In the genomic region with DNA sequence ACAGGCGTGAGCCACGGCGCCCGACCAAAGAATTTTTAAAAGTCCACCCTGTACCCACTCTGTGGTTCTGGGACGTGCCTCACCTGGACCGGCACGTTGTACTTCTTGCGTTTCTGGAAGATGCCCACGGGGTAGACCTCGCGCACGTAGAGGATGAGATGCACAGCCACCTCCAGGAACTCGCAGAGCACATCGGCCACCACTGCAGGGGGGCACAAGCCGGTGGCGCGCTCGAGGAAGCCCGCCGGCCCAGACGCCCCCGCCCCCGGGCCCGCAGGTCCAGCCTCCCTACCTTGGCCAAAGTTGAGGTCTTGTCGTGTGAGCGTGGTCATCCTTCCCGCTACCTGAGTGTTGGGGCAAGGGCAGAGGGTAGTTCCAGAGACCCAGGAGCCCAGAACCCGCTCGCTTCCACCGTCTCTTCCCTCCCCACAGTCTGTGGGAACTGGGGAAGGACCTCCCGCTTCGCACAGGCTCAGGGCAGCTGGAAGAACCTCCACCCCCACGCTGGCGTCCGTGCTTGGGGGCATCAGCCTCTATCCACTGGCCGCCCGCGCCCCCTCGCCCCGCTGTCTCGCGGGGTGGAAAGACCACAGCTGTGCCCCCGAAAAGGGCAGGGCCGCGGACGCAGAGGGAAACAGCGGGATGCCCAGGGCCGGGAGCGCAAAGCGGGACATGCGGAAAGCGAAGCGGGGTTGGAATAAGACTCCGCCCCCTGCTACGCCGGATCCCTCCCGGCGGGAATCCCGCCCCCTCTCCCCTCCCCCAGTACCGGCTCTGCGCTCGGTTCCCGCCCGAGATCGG, we compare ENCODE assay signal across 8 cellular contexts. TPM values are rescaled to one million over a fixed set of nuclear protein-coding genes. Genes with fewer than 3 reads are reported as not detected.
DNase-seq lines count a peak whose midpoint lies in the region; ATAC-seq lines count a peak whose summit lies in the region.

No MANE protein-coding gene starts in this region.

- H3K36me3 Mint-ChIP-seq in activated CD8-positive, alpha-beta memory T cell treated with anti-CD3 and anti-CD28 coated beads, Interleukin-2, amount 10 ng/mL, durations not matched to agents 7 days and 5 days = peaks cover 6% of the 10 kb centered on the region

- peak overlapping the region; percentile 96 for H3K18ac ChIP-seq in neuronal stem cell (ENCODE audit: low read length)

- peak overlapping the region; percentile 97 for H3K23ac ChIP-seq in neuronal stem cell (ENCODE audit: low read depth, low read length, poor library complexity)

- peak overlapping the region; percentile 60 for H2BK15ac ChIP-seq in neuronal stem cell (ENCODE audit: low read length)

- no peaks in the 10 kb centered on the region for H3K9me3 ChIP-seq in neuronal stem cell (replicated peaks in 1 of 2; ENCODE audit: control insufficient read depth in 2 of 2, insufficient read depth in 1 of 2, low read depth in 1 of 2, low read length in 2 of 2)

- peak overlapping the region; percentile 86 for H2AFZ ChIP-seq in neuronal stem cell (ENCODE audit: low read length)

- H3K14ac ChIP-seq in neuronal stem cell (ENCODE audit: low read length) = peak overlapping the region; percentile 65

- peaks cover 18% of the 10 kb centered on the region for H3K27me3 Mint-ChIP-seq in activated CD8-positive, alpha-beta memory T cell treated with anti-CD3 and anti-CD28 coated beads, Interleukin-2, amount 10 ng/mL, durations not matched to agents 7 days and 5 days

- peak overlapping the region; percentile 95 for H3K9ac ChIP-seq in neuronal stem cell (ENCODE audit: low read depth, low read length, poor library complexity)

- no peak overlapping the region for H2BK120ac ChIP-seq in neuronal stem cell (ENCODE audit: low read depth, low read length)

- CTCF ChIA-PET in activated CD8-positive, alpha-beta memory T cell treated with anti-CD3 and anti-CD28 coated beads, Interleukin-2, amount 10 ng/mL, durations not matched to agents 7 days and 5 days (lab: Charles Lee) = interaction anchor here (0.9 to 4.1 kb wide), 6 partner anchors 12 to 39 kb away, joined by 3 to 31 read pairs (median 8); a partner anchor contains a TSS

- peak overlapping the region; percentile 43 for H4K91ac ChIP-seq in neuronal stem cell (ENCODE audit: low read depth, low read length, poor library complexity)

- H2AK5ac ChIP-seq in neuronal stem cell (ENCODE audit: low read depth, low read length) = peak overlapping the region; percentile 74

- ATAC-seq in activated CD8-positive, alpha-beta memory T cell treated with anti-CD3 and anti-CD28 coated beads, Interleukin-2, amount 10 ng/mL, durations not matched to agents 7 days and 5 days = peak; percentile 13
- peak; percentile 32 for ATAC-seq in HG02938 (IDR thresholded peaks at IDR 0.05; ENCODE audit: unreplicated experiment)
- peak; percentile 31 for ATAC-seq in esophagus mucosa

- peak overlapping the region; percentile 58 for H3K4ac ChIP-seq in neuronal stem cell (ENCODE audit: low read length)

- H2BK12ac ChIP-seq in neuronal stem cell (ENCODE audit: low read length) = no peak overlapping the region

- H3K4me3 Mint-ChIP-seq in activated CD8-positive, alpha-beta memory T cell treated with anti-CD3 and anti-CD28 coated beads, Interleukin-2, amount 10 ng/mL, durations not matched to agents 7 days and 5 days = peak overlapping the region; percentile 86

- H3K4me3 ChIP-seq in neuronal stem cell (ENCODE audit: low read length in 2 of 2) = peak overlapping the region; percentile 96 to 97

- peaks cover 22% of the 10 kb centered on the region for H3K4me1 Mint-ChIP-seq in activated CD8-positive, alpha-beta memory T cell treated with anti-CD3 and anti-CD28 coated beads, Interleukin-2, amount 10 ng/mL, durations not matched to agents 7 days and 5 days

- H4K8ac ChIP-seq in neuronal stem cell (ENCODE audit: low read depth, low read length) = peak overlapping the region; percentile 31

- peaks cover 6% of the 10 kb centered on the region for H3K79me1 ChIP-seq in neuronal stem cell (ENCODE audit: low read depth, low read length)

- H3K4me1 ChIP-seq in neuronal stem cell (ENCODE audit: control insufficient read depth in 2 of 2, insufficient read depth in 1 of 2, low read depth in 1 of 2, low read length in 2 of 2) = peaks cover 10 to 15% of the 10 kb centered on the region in 2 donors

- H3K9me3 Mint-ChIP-seq in activated CD8-positive, alpha-beta memory T cell treated with anti-CD3 and anti-CD28 coated beads, Interleukin-2, amount 10 ng/mL, durations not matched to agents 7 days and 5 days (ENCODE audit: low read depth) = no peaks in the 10 kb centered on the region

- no CpG with 5 or more reads among the region's 65 CpGs for WGBS in neuronal stem cell (ENCODE audit: extremely low coverage in 2 of 2, insufficient read length in 2 of 2, insufficient replicate concordance in 1 of 2), 2 donors

- peak overlapping the region; percentile 97 for H3K4me2 ChIP-seq in neuronal stem cell (ENCODE audit: insufficient read depth, low read length, poor library complexity, severe bottlenecking)

- DNase-seq in activated CD8-positive, alpha-beta memory T cell treated with anti-CD3 and anti-CD28 coated beads, Interleukin-2, amount 10 ng/mL, durations not matched to agents 7 days and 5 days = no peak
- no peak for DNase-seq in activated CD8-positive, alpha-beta memory T cell treated with anti-CD3 and anti-CD28 coated beads for 24 hours
- DNase-seq in SK-N-DZ (ENCODE audit: low spot score) = peak; percentile 30
- DNase-seq in neuronal stem cell (ENCODE audit: low spot score) = no peak
- no peak for DNase-seq in amniotic stem cell (lab: John Stamatoyannopoulos, UW)
- DNase-seq in AML-193 (lab: John Stamatoyannopoulos, UW) = no peak

- no peaks in the 10 kb centered on the region for H3K27me3 ChIP-seq in neuronal stem cell (ENCODE audit: control insufficient read depth in 3 of 3, insufficient read depth in 3 of 3, low read depth in 1 of 3, low read length in 3 of 3)

- H3K36me3 ChIP-seq in neuronal stem cell (replicated peaks in 1 of 2; ENCODE audit: control insufficient read depth in 2 of 2, insufficient read depth in 2 of 2, low read length in 2 of 2) = peaks cover 18 to 47% of the 10 kb centered on the region in 2 donors

- H3K27ac ChIP-seq in neuronal stem cell (replicated peaks; ENCODE audit: low read length) = peak overlapping the region; percentile 68

- H2BK5ac ChIP-seq in neuronal stem cell (ENCODE audit: low read length) = peak overlapping the region; percentile 68

- peak overlapping the region; percentile 77 for H3K27ac Mint-ChIP-seq in activated CD8-positive, alpha-beta memory T cell treated with anti-CD3 and anti-CD28 coated beads, Interleukin-2, amount 10 ng/mL, durations not matched to agents 7 days and 5 days

RNA-seq across cellular contexts. Expression of a gene that starts 0.5 kb away (rescaled TPM):
- 10 to 100 TPM; 85.4 to 94.8 TPM for total RNA-seq in activated CD8-positive, alpha-beta memory T cell treated with anti-CD3 and anti-CD28 coated beads, Interleukin-2, amount 10 ng/mL, durations not matched to agents 7 days and 5 days
- polyA plus RNA-seq in SK-N-DZ (2014; cell fraction: cytosol; rRNA removed) = 158 and 161 TPM in 2 replicates
- 154 and 165 TPM in 2 replicates for polyA plus RNA-seq in SK-N-DZ (2014; cell fraction: nucleus; rRNA removed)
- total RNA-seq in esophagus mucosa = 15.8 TPM
- polyA plus RNA-seq in neuronal stem cell (2013, experiment 1 of 2) = 132 TPM
- polyA plus RNA-seq in neuronal stem cell (2013, experiment 2 of 2) = 126 TPM

RNA-seq across cellular contexts. Expression of a gene that starts 11.0 kb away (rescaled TPM):
- total RNA-seq in activated CD8-positive, alpha-beta memory T cell treated with anti-CD3 and anti-CD28 coated beads, Interleukin-2, amount 10 ng/mL, durations not matched to agents 7 days and 5 days = 1 to 10 TPM; 1.0 to 2.1 TPM
- polyA plus RNA-seq in SK-N-DZ (2014; cell fraction: cytosol; rRNA removed) = 0.75 and 1.0 TPM in 2 replicates
- polyA plus RNA-seq in SK-N-DZ (2014; cell fraction: nucleus; rRNA removed) = 0.37 and 0.94 TPM in 2 replicates
- 0.04 TPM for total RNA-seq in esophagus mucosa
- 9.5 TPM for polyA plus RNA-seq in neuronal stem cell (2013, experiment 1 of 2)
- polyA plus RNA-seq in neuronal stem cell (2013, experiment 2 of 2) = 9.7 TPM

RNA-seq across cellular contexts. Expression of a gene that starts 16.5 kb away (rescaled TPM):
- total RNA-seq in activated CD8-positive, alpha-beta memory T cell treated with anti-CD3 and anti-CD28 coated beads, Interleukin-2, amount 10 ng/mL, durations not matched to agents 7 days and 5 days = 10 to 100 TPM; 36.2 to 40.3 TPM
- 0.54 and 1.1 TPM in 2 replicates for polyA plus RNA-seq in SK-N-DZ (2014; cell fraction: cytosol; rRNA removed)
- 0.33 TPM in 1 of 2 replicates, not detected in the other for polyA plus RNA-seq in SK-N-DZ (2014; cell fraction: nucleus; rRNA removed)
- total RNA-seq in esophagus mucosa = 6.2 TPM
- 1.4 TPM for polyA plus RNA-seq in neuronal stem cell (2013, experiment 1 of 2)
- polyA plus RNA-seq in neuronal stem cell (2013, experiment 2 of 2) = 1.5 TPM

RNA-seq across cellular contexts. Expression of a gene that starts 25.8 kb away (rescaled TPM):
- total RNA-seq in activated CD8-positive, alpha-beta memory T cell treated with anti-CD3 and anti-CD28 coated beads, Interleukin-2, amount 10 ng/mL, durations not matched to agents 7 days and 5 days = 10 to 100 TPM; 28.6 to 39.9 TPM
- polyA plus RNA-seq in SK-N-DZ (2014; cell fraction: cytosol; rRNA removed) = 9.9 and 10.0 TPM in 2 replicates
- 29.4 and 40.4 TPM in 2 replicates for polyA plus RNA-seq in SK-N-DZ (2014; cell fraction: nucleus; rRNA removed)
- 6.4 TPM for total RNA-seq in esophagus mucosa
- polyA plus RNA-seq in neuronal stem cell (2013, experiment 1 of 2) = 16.4 TPM
- polyA plus RNA-seq in neuronal stem cell (2013, experiment 2 of 2) = 16.6 TPM

RNA-seq across cellular contexts. Expression of a gene that starts 26.2 kb away (rescaled TPM):
- total RNA-seq in activated CD8-positive, alpha-beta memory T cell treated with anti-CD3 and anti-CD28 coated beads, Interleukin-2, amount 10 ng/mL, durations not matched to agents 7 days and 5 days = 1 to 10 TPM; 1.8 to 4.6 TPM
- polyA plus RNA-seq in SK-N-DZ (2014; cell fraction: cytosol; rRNA removed) = 0.08 and 0.45 TPM in 2 replicates
- polyA plus RNA-seq in SK-N-DZ (2014; cell fraction: nucleus; rRNA removed) = 0.98 and 1.4 TPM in 2 replicates
- total RNA-seq in esophagus mucosa = 5.9 TPM
- 7.1 TPM for polyA plus RNA-seq in neuronal stem cell (2013, experiment 1 of 2)
- polyA plus RNA-seq in neuronal stem cell (2013, experiment 2 of 2) = 7.2 TPM
